26 cellular contexts compared by ENCODE assay signal in genomic region chr6:114008331-114008730, GRCh38. TPM values are rescaled to one million over a fixed set of nuclear protein-coding genes. Genes with fewer than 3 reads are reported as not detected.
DNase-seq lines count a peak whose midpoint lies in the region; ATAC-seq, FAIRE-seq and TF ChIP-seq lines count a peak whose summit lies in the region.
"Had no signal": no experiment of that assay in that cellular context is flagged by ENCODE, and none has a peak within 500 bp of the region (broad histone marks: within the 10 kb centered on the region; RNA-seq: fewer than 3 reads in every experiment).

No MANE protein-coding gene starts in this region.

- no peaks in the 10 kb centered on the region for H3K36me3 ChIP-seq in HepG2 (replicated peaks in 1 of 2; ENCODE audit: control insufficient read depth in 1 of 2, insufficient read depth in 2 of 2, low read length in 2 of 2)
- H3K36me3 ChIP-seq in right lobe of liver, result no peaks in the 10 kb centered on the region
- no peaks in the 10 kb centered on the region for H3K36me3 ChIP-seq in adipocyte (ENCODE audit: control insufficient read depth, insufficient read depth, low read length, severe bottlenecking)
- H3K36me3 ChIP-seq: BLaER1, esophagus muscularis mucosa, heart left ventricle, left ventricle myocardium inferior, uterus had no signal

- peak overlapping the region; percentile 39 for H3K4me2 ChIP-seq in HepG2 (ENCODE audit: low read depth, low read length)

- no peaks in the 10 kb centered on the region for H3K9me3 ChIP-seq in HepG2 (ENCODE audit: low read length)
- H3K9me3 ChIP-seq in right lobe of liver, result no peaks in the 10 kb centered on the region
- H3K9me3 ChIP-seq in adipocyte (ENCODE audit: control insufficient read depth, low read length), result no peaks in the 10 kb centered on the region
- H3K9me3 ChIP-seq: BLaER1, esophagus muscularis mucosa, heart left ventricle, uterus had no signal

- H3K4me1 ChIP-seq in HepG2 (ENCODE audit: insufficient read depth, low read length) (peaks cover 10% of the 10 kb centered on the region), right lobe of liver (no peaks in the 10 kb centered on the region), adipocyte (ENCODE audit: control insufficient read depth, insufficient read depth, low read length) (peaks cover 3% of the 10 kb centered on the region)
- H3K4me1 ChIP-seq: esophagus muscularis mucosa, left ventricle myocardium inferior, uterus had no signal

- no peak for ATAC-seq in HepG2
- ATAC-seq in right lobe of liver, result no peak
- no peak for ATAC-seq in HG02884 (IDR thresholded peaks at IDR 0.05; ENCODE audit: unreplicated experiment)
- ATAC-seq: heart left ventricle had no signal

- in situ Hi-C loops in HepG2 (cut with HindIII; ENCODE audit: extremely low pct_ligation_motif_present, low pct_unique_long_range_greater_than_20kb), result no loop called here

- no peak overlapping the region for H3K27ac Mint-ChIP-seq in activated CD4-positive, alpha-beta memory T cell treated with anti-CD3 and anti-CD28 coated beads for 36 hours
- H3K27ac Mint-ChIP-seq: activated CD4-positive, alpha-beta memory T cell treated with anti-CD3 and anti-CD28 coated beads, Interleukin-2, amount 10 ng/mL, durations not matched to agents 7 days and 5 days had no signal

- no peak for TF ChIP-seq CTCF in HepG2 (CRISPR knock-in tag; IDR thresholded peaks at IDR 0.05)
- no peak for TF ChIP-seq CTCF in right lobe of liver (IDR thresholded peaks at IDR 0.05)

- H3K79me2 ChIP-seq in HepG2 (ENCODE audit: insufficient read depth, low read length), result no peaks in the 10 kb centered on the region

- no peak for FAIRE-seq in HepG2 (lab: Jason Lieb, UNC)

- H2AFZ ChIP-seq in HepG2 (ENCODE audit: low read length), result peak overlapping the region; percentile 27

- peaks cover 19% of the 10 kb centered on the region for H3K4me1 Mint-ChIP-seq in activated CD4-positive, alpha-beta memory T cell treated with anti-CD3 and anti-CD28 coated beads for 36 hours (ENCODE audit: low read depth)

- TF ChIP-seq POLR2A in HepG2 (IDR thresholded peaks at IDR 0.05; ENCODE audit: insufficient read depth in 1 of 2, low read depth in 2 of 2, low read length in 2 of 2) (no peak), right lobe of liver (IDR thresholded peaks at IDR 0.05) (no peak)

- no TSS peak for BruUV-seq in HepG2 (replicated peaks; lab: Mats Ljungman, UMichigan)

- TF ChIP-seq RAD21 in HepG2 (CRISPR knock-in tag; IDR thresholded peaks at IDR 0.05), result no peak

- H3K36me3 Mint-ChIP-seq in activated CD4-positive, alpha-beta memory T cell treated with anti-CD3 and anti-CD28 coated beads for 36 hours, result peaks cover 1% of the 10 kb centered on the region

- CTCF ChIA-PET in HepG2 (lab: Yijun Ruan, JAX; ENCODE audit: low intra/inter-chr PET ratio, low total read pairs), result no interaction called here
- CTCF ChIA-PET in activated CD4-positive, alpha-beta memory T cell treated with anti-CD3 and anti-CD28 coated beads for 36 hours (lab: Charles Lee), result no interaction called here

- H3K4me3 ChIP-seq in HepG2 (replicated peaks in 1 of 3; ENCODE audit: insufficient read depth in 1 of 3, low read depth in 2 of 3, low read length in 3 of 3) (no peak overlapping the region), right lobe of liver (no peak overlapping the region), adipocyte (ENCODE audit: low read length) (peak overlapping the region; percentile 19)
- H3K4me3 ChIP-seq: BLaER1, esophagus muscularis mucosa, heart left ventricle, left ventricle myocardium inferior, uterus had no signal

- H3K27me3 Mint-ChIP-seq in activated CD4-positive, alpha-beta memory T cell treated with anti-CD3 and anti-CD28 coated beads for 36 hours, result peaks cover 17% of the 10 kb centered on the region

- H3K9ac ChIP-seq in HepG2 (ENCODE audit: insufficient read depth, low read depth, low read length) (no peak overlapping the region), adipocyte (ENCODE audit: low read length) (no peak overlapping the region)
- H3K9ac ChIP-seq: BLaER1 had no signal

- H3K4me3 Mint-ChIP-seq in activated CD4-positive, alpha-beta memory T cell treated with anti-CD3 and anti-CD28 coated beads for 36 hours, result no peak overlapping the region
- H3K4me3 Mint-ChIP-seq: activated CD4-positive, alpha-beta memory T cell treated with anti-CD3 and anti-CD28 coated beads, Interleukin-2, amount 10 ng/mL, durations not matched to agents 7 days and 5 days had no signal

- TF ChIP-seq EP300 in HepG2 (IDR thresholded peaks at IDR 0.05; ENCODE audit: low read depth in 2 of 2, low read length in 2 of 2) (no peak), HepG2 (CRISPR knock-in tag; IDR thresholded peaks at IDR 0.05; ENCODE audit: borderline replicate concordance) (no peak)

- H3K27me3 ChIP-seq in HepG2 (ENCODE audit: control insufficient read depth in 1 of 2, insufficient read depth in 2 of 2, low read length in 2 of 2), result peaks cover 0 to 4% of the 10 kb centered on the region in 2 experiments; a peak in 2 of 5 replicates
- H3K27me3 ChIP-seq in right lobe of liver, result no peaks in the 10 kb centered on the region
- H3K27me3 ChIP-seq in adipocyte (replicated peaks; ENCODE audit: control insufficient read depth, insufficient read depth, low read length), result no peaks in the 10 kb centered on the region
- H3K27me3 ChIP-seq: BLaER1, esophagus muscularis mucosa, heart left ventricle, uterus had no signal

- DNase-seq in HepG2 (ENCODE audit: low spot score), result no peak
- DNase-seq in right lobe of liver, result no peak
- peak; percentile 8 for DNase-seq in adipocyte (ENCODE audit: low read depth)
- DNase-seq in lung microvascular endothelial cell (ENCODE audit: low read depth in 2 of 2), result peak; percentile 16 to 33
- no peak for DNase-seq in activated CD4-positive, alpha-beta T cell treated with anti-CD3 and anti-CD28 coated beads for 4 hours
- DNase-seq in NCI-H1105 treated with DMSO at 0.1 percent for 48 hours (lab: John Stamatoyannopoulos, UW), result no peak
- DNase-seq in activated CD4-positive, alpha-beta memory T cell treated with anti-CD3 and anti-CD28 coated beads for 36 hours, result no peak
- DNase-seq: activated naive CD4-positive, alpha-beta T cell; activated T-cell treated with anti-CD3 and anti-CD28 coated beads, Interleukin-2, amount 50 U/mL, for 1 hour; amygdala; effector CD8-positive, alpha-beta T cell; heart left ventricle; left ventricle myocardium inferior; MV-4-11; NCI-H187 treated with DMSO at 0.1 percent for 48 hours; NCI-H226; NCI-H82; retina; SIG-M5; T-helper 2 cell; uterus had no signal

- intact Hi-C loops in HepG2 (cut with micrococcal nuclease; ENCODE audit: unreplicated experiment), result no loop called here
- intact Hi-C loops in right lobe of liver (cut with DNase I), result no loop called here
- intact Hi-C loops in activated CD4-positive, alpha-beta memory T cell treated with anti-CD3 and anti-CD28 coated beads for 36 hours (cut with micrococcal nuclease), result no loop called here

- no peak overlapping the region for H3K27ac ChIP-seq in HepG2 (ENCODE audit: extremely low read length, insufficient read depth, low read length)
- no peak overlapping the region for H3K27ac ChIP-seq in right lobe of liver
- H3K27ac ChIP-seq: BLaER1, esophagus muscularis mucosa, heart left ventricle, left ventricle myocardium inferior, uterus, VCaP had no signal

- no peaks in the 10 kb centered on the region for H4K20me1 ChIP-seq in HepG2 (ENCODE audit: insufficient read depth, low read length)
- H4K20me1 ChIP-seq: BLaER1 had no signal

- 46% methylated on average over 4 of the region's 4 CpGs for WGBS in HepG2 (ENCODE audit: low lambda C conversion rate)
- WGBS in right lobe of liver (ENCODE audit: insufficient coverage, low coverage, low lambda C conversion rate, missing lambda C conversion rate), result 75% methylated on average over 4 of the region's 4 CpGs

- POLR2A ChIA-PET in HepG2 (lab: Yijun Ruan, JAX), result no interaction called here
- POLR2A ChIA-PET in activated CD4-positive, alpha-beta memory T cell treated with anti-CD3 and anti-CD28 coated beads for 36 hours (lab: Charles Lee), result no interaction called here

- H3K9me3 Mint-ChIP-seq in activated CD4-positive, alpha-beta memory T cell treated with anti-CD3 and anti-CD28 coated beads for 36 hours, result peaks cover 3% of the 10 kb centered on the region
- H3K9me3 Mint-ChIP-seq: activated CD4-positive, alpha-beta memory T cell treated with anti-CD3 and anti-CD28 coated beads, Interleukin-2, amount 10 ng/mL, durations not matched to agents 7 days and 5 days had no signal

RNA-seq across cellular contexts. Expression of gene HDAC2, which starts 37.4 kb away (rescaled TPM):
- total RNA-seq in HepG2 (2016; rRNA removed; fragmentation: Illumina TruSeq; extraction: Trizol) (99.6 and 170 TPM in 2 replicates), right lobe of liver (10 to 100 TPM; 15.6 to 22.2 (median 21.3) TPM), lung microvascular endothelial cell (40.3 and 48.0 TPM in 2 replicates)
- 13.4 and 18.2 TPM in 2 replicates for total RNA-seq in HepG2 (2016; cell fraction: cytosol; rRNA removed; fragmentation: Illumina TruSeq; extraction: Trizol; ENCODE audit: low read depth)
- total RNA-seq in HepG2 (2016; cell fraction: insoluble cytoplasmic fraction; rRNA removed; fragmentation: Illumina TruSeq; extraction: Trizol), result 100 and 169 TPM in 2 replicates
- 32.7 and 41.5 TPM in 2 replicates for total RNA-seq in HepG2 (2016; cell fraction: membrane; rRNA removed; fragmentation: Illumina TruSeq; extraction: Trizol)
- total RNA-seq in HepG2 (2016; cell fraction: nucleus; rRNA removed; fragmentation: Illumina TruSeq; extraction: Trizol), result 71.4 and 71.5 TPM in 2 replicates
- polyA plus RNA-seq in HepG2 (2011; rRNA removed), result 72.0 and 114 TPM in 2 replicates
- 55.6 and 87.9 TPM in 2 replicates for polyA plus RNA-seq in HepG2 (2011; cell fraction: cytosol; rRNA removed)
- polyA plus RNA-seq in HepG2 (2011; cell fraction: nucleus; rRNA removed), result 32.5 and 37.3 TPM in 2 replicates
- polyA plus RNA-seq in HepG2 (2012), result 131 and 160 TPM in 2 replicates
- 12.6 TPM in 2 replicates for polyA plus RNA-seq in HepG2 (2016; cell fraction: cytosol; fragmentation: Illumina TruSeq; extraction: Trizol; ENCODE audit: low read depth)
- polyA plus RNA-seq in HepG2 (2016; cell fraction: insoluble cytoplasmic fraction; fragmentation: Illumina TruSeq; extraction: Trizol; ENCODE audit: low read depth), result 222 and 244 TPM in 2 replicates
- polyA plus RNA-seq in HepG2 (2016; cell fraction: membrane; fragmentation: Illumina TruSeq; extraction: Trizol; ENCODE audit: low read depth), result 18.9 and 24.6 TPM in 2 replicates
- 110 and 116 TPM in 2 replicates for polyA plus RNA-seq in HepG2 (2016; cell fraction: nucleus; fragmentation: Illumina TruSeq; extraction: Trizol; ENCODE audit: insufficient read depth, low read depth)
- 74.4 and 82.8 TPM in 2 replicates for polyA minus RNA-seq in HepG2 (2011; rRNA and poly(A)+ RNA removed; ENCODE audit: low replicate concordance)
- polyA minus RNA-seq in HepG2 (2011; cell fraction: cytosol; rRNA and poly(A)+ RNA removed), result 103 and 123 TPM in 2 replicates
- polyA minus RNA-seq in HepG2 (2011; cell fraction: nucleus; rRNA and poly(A)+ RNA removed), result 90.6 and 114 TPM in 2 replicates
- 10 to 100 TPM; 93.7 to 95.1 TPM for total RNA-seq in activated CD4-positive, alpha-beta memory T cell treated with anti-CD3 and anti-CD28 coated beads for 36 hours

Comparison
In these comparisons a context has a peak if more than half of its experiments do, and no peak if none do; other contexts are left out.
1. DNase-seq: peak in adipocyte (single experiment) and lung microvascular endothelial cell (2 of 2); none in HepG2 (single experiment), right lobe of liver (0 of 3), activated CD4-positive, alpha-beta T cell treated with anti-CD3 and anti-CD28 coated beads for 4 hours (0 of 2), NCI-H1105 treated with DMSO at 0.1 percent for 48 hours (single experiment) and activated CD4-positive, alpha-beta memory T cell treated with anti-CD3 and anti-CD28 coated beads for 36 hours (single experiment).